10 cellular contexts compared by ENCODE assay signal in the genomic region with DNA sequence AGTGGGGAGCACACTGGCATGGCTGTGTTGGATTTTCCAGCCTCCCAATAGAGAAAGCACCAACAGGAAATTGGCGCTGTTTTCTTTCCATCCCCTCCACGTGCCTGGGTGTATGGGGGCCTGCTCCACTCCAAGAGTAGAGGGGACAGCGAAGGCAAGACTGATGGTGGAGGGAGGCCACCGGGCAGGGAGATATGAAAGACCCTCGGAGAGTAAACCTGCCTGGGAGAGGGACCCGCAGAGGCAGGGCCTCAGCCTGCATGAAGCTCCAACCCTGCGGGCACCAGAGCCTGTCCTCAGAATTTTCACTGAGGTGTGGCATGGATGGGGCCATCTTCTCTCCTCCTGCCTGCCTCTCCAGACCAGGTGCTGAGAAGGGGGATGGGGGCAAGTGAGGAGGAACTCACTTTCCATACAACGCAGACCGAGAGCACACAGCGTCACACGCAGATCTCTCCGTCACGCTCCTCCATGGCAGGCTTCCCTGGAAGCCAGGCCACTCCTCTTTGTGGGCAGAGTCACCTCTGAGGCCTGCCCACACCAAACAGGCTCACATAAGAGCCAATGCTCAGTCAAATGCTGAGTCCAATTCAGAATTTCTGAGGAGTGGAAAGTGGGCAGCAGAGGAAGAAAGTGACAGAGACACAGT. TPM values are rescaled to one million over a fixed set of nuclear protein-coding genes. Genes with fewer than 3 reads are reported as not detected.
DNase-seq lines count a peak whose midpoint lies in the region; ATAC-seq, FAIRE-seq and TF ChIP-seq lines count a peak whose summit lies in the region.
"Had no signal": no experiment of that assay in that cellular context is flagged by ENCODE, and none has a peak within 500 bp of the region (broad histone marks: within the 10 kb centered on the region; RNA-seq: fewer than 3 reads in every experiment).

No MANE protein-coding gene starts in this region.

- intact Hi-C loops in GM12878 (cut with micrococcal nuclease; ENCODE audit: unreplicated experiment) = loop anchor here (1.0 kb wide), 1 partner anchor 17 kb away; no protein-coding TSS in a partner anchor

- no peak overlapping the region for H3K4me3 ChIP-seq in GM12878
- H3K4me3 ChIP-seq in HAP-1 = no peak overlapping the region

- no peaks in the 10 kb centered on the region for H3K9me3 ChIP-seq in GM12878 (replicated peaks; ENCODE audit: control insufficient read depth, insufficient read depth, low read length)
- H3K9me3 ChIP-seq in HAP-1 = no peaks in the 10 kb centered on the region

- ATAC-seq in GM12878 (no peak), naive B cell (ENCODE audit: low read depth in 2 of 2) (no peak), omental fat pad (ENCODE audit: low FRiP score) (no peak)

- peaks cover 63 to 81% (median 69%) of the 10 kb centered on the region in 3 donors for H3K4me1 Mint-ChIP-seq in naive B cell

- peaks cover 22% of the 10 kb centered on the region for H3K4me1 ChIP-seq in GM12878 (ENCODE audit: control insufficient read depth, insufficient read depth, low read length)
- H3K4me1 ChIP-seq in HAP-1 = no peaks in the 10 kb centered on the region

- peak; percentile 43 for DNase-seq in AG08395 (ENCODE audit: low spot score)
- DNase-seq in NCI-H2196 treated with DMSO at 0.1 percent for 48 hours (lab: John Stamatoyannopoulos, UW; ENCODE audit: unreplicated experiment) = peak; percentile 12
- DNase-seq in GM12878 (ENCODE audit: low read depth, low spot score) = no peak
- DNase-seq in naive B cell = no peak
- no peak for DNase-seq in RKO (ENCODE audit: low spot score)
- DNase-seq in HAP-1 (ENCODE audit: low spot score in 2 of 2) = no peak
- DNase-seq in HEK293T (ENCODE audit: extremely low spot score) = no peak
- no peak for DNase-seq in omental fat pad (ENCODE audit: low spot score)
- DNase-seq: T1000 had no signal

- H3K27ac Mint-ChIP-seq in naive B cell = peak overlapping the region; percentile 75 to 100 (median 95)

- H3K4me2 ChIP-seq in GM12878 (ENCODE audit: control insufficient read depth, insufficient read depth) = no peak overlapping the region; the same call in 1 of the 2 replicates

- peaks cover 3 to 8% of the 10 kb centered on the region in 2 experiments; a peak in 2 of 4 replicates for H3K36me3 ChIP-seq in GM12878 (ENCODE audit: control insufficient read depth in 2 of 2, insufficient read depth in 2 of 2, low read length in 1 of 2)
- H3K36me3 ChIP-seq in HAP-1 (replicated peaks) = no peaks in the 10 kb centered on the region

- peaks cover 0 to 7% of the 10 kb centered on the region in 2 donors for H3K36me3 Mint-ChIP-seq in naive B cell

- H4K20me1 ChIP-seq in GM12878 (ENCODE audit: control insufficient read depth, insufficient read depth) = no peaks in the 10 kb centered on the region

- no peaks in the 10 kb centered on the region for H3K27me3 Mint-ChIP-seq in naive B cell

- no peak for TF ChIP-seq RAD21 in GM12878 (IDR thresholded peaks at IDR 0.05; ENCODE audit: insufficient read depth, low read depth, low read length)

- RAD21 ChIA-PET in GM12878 (lab: Charles Lee; ENCODE audit: unreplicated experiment) = interaction anchor here (2.0 to 2.8 kb wide), 3 partner anchors 10 to 36 kb away, joined by 7 to 59 read pairs (median 30); a partner anchor contains a TSS

- no peak overlapping the region for H2AFZ ChIP-seq in GM12878 (ENCODE audit: control insufficient read depth, low read depth, low read length)

- H3K79me2 ChIP-seq in GM12878 (ENCODE audit: control insufficient read depth, insufficient read depth, low read length) = peaks cover 42% of the 10 kb centered on the region

- WGBS in GM12878 (ENCODE audit: insufficient coverage, insufficient replicate concordance, low lambda C conversion rate, missing lambda C conversion rate) = 96% methylated on average over 13 of the region's 13 CpGs

- TF ChIP-seq EP300 in GM12878 (IDR thresholded peaks at IDR 0.05; ENCODE audit: borderline replicate concordance in 1 of 2, control insufficient read depth in 1 of 2, low read depth in 2 of 2, low read length in 2 of 2) = no peak

- TF ChIP-seq CTCF in GM12878 (IDR thresholded peaks at IDR 0.05 in 2 of 3, conservative IDR thresholded peaks at IDR 0.05 in 1 of 3; ENCODE audit: control insufficient read depth in 2 of 3, extremely low read depth in 1 of 3, insufficient read depth in 1 of 3, low read depth in 3 of 3, low read length in 3 of 3) (no peak), omental fat pad (IDR thresholded peaks at IDR 0.05) (no peak)

- no TSS peak for BruUV-seq in GM12878 (replicated peaks; lab: Mats Ljungman, UMichigan)

- SMC1A ChIA-PET in GM12878 (lab: Charles Lee; ENCODE audit: uncharacterized antibody, unreplicated experiment) = interaction anchor here (0.8 to 1.8 kb wide), 2 partner anchors 10 to 33 kb away, joined by 3 to 22 read pairs; no protein-coding TSS in a partner anchor

- H3K9ac ChIP-seq in GM12878 (ENCODE audit: control insufficient read depth, insufficient read depth, low read length) = no peak overlapping the region

- in situ Hi-C loops in GM12878 (cut with MboI) (no loop called here), HAP-1 (cut with MboI; ENCODE audit: low sequenced_read_pairs) (no loop called here)

- H3K9me3 Mint-ChIP-seq in naive B cell = peaks cover 0 to 3% (median 0%) of the 10 kb centered on the region in 7 donors

- CTCF ChIA-PET in GM12878 (lab: Yijun Ruan, JAX) = interaction anchor here (1.9 to 2.5 kb wide), 2 partner anchors 16 to 43 kb away, joined by 11 to 23 read pairs; no protein-coding TSS in a partner anchor
- CTCF ChIA-PET in HEK293T (lab: Yijun Ruan, JAX) = no interaction called here

- TF ChIP-seq POLR2A in GM12878 (IDR thresholded peaks at IDR 0.05; ENCODE audit: low read depth, low read length) = no peak

- peak overlapping the region; percentile 10; the same call in 1 of the 2 replicates for H3K27ac ChIP-seq in GM12878 (ENCODE audit: control insufficient read depth, insufficient read depth)

- H3K27me3 ChIP-seq in GM12878 (replicated peaks in 1 of 2; ENCODE audit: control insufficient read depth in 2 of 2, insufficient read depth in 2 of 2, low read length in 1 of 2) (no peaks in the 10 kb centered on the region), HAP-1 (ENCODE audit: low read depth) (no peaks in the 10 kb centered on the region)

- H3K4me3 Mint-ChIP-seq in naive B cell = peak overlapping the region in 6 of 8 donors; percentile 20 to 90 (median 79)

- FAIRE-seq in GM12878 (lab: Jason Lieb, UNC) = no peak

- POLR2A ChIA-PET in GM12878 (lab: Charles Lee) = interaction anchor here (0.9 kb wide), 1 partner anchor 104 kb away, joined by 3 read pairs; no protein-coding TSS in a partner anchor
- POLR2A ChIA-PET in HEK293T (lab: Yijun Ruan, JAX) = no interaction called here

TF ChIP-seq in GM12878, 131 proteins besides CTCF, POLR2A, EP300 and RAD21 (continues in another document):
- TF ChIP-seq SUZ12 (IDR thresholded peaks at IDR 0.05; ENCODE audit: unreplicated experiment) = no peak
- TF ChIP-seq NBN (IDR thresholded peaks at IDR 0.05) = no peak

TF ChIP-seq in HEK293T, 16 proteins besides CTCF, POLR2A, EP300 and RAD21 (continues in another document):
- TF ChIP-seq FOXM1 (IDR thresholded peaks at IDR 0.05; ENCODE audit: borderline replicate concordance) (no peak), NFRKB (IDR thresholded peaks at IDR 0.05) (no peak), TARDBP (IDR thresholded peaks at IDR 0.05) (no peak), SUZ12 (IDR thresholded peaks at IDR 0.05) (no peak), L3MBTL2 (conservative IDR thresholded peaks at IDR 0.05) (no peak), CTBP1 (IDR thresholded peaks at IDR 0.05; ENCODE audit: borderline replicate concordance) (no peak)

RNA-seq across cellular contexts. Expression of a gene that starts 18.8 kb away (rescaled TPM):
- 88.9 and 92.3 TPM in 2 replicates for total RNA-seq in GM12878 (2013; cell fraction: nucleolus; rRNA removed)
- total RNA-seq in GM12878 (2014; rRNA removed) (53.1 and 64.8 TPM in 2 replicates), GM12878 (2014; rRNA removed; fragmentation: Illumina TruSeq; extraction: Trizol) (66.4 and 70.7 TPM in 2 replicates), GM12878 (2021) (100 and 104 TPM in 2 replicates), omental fat pad (100 to 1,000 TPM; 103 to 148 (median 121) TPM)
- polyA plus RNA-seq in GM12878 (2011; ENCODE audit: low read depth) = 161 TPM
- polyA plus RNA-seq in GM12878 (2011; rRNA removed) (126 and 129 TPM in 2 replicates), GM12878 (2014; fragmentation: Illumina TruSeq; extraction: Trizol) (94.2 and 117 TPM in 2 replicates), GM12878 (2014; fragmentation: Nextera tagmentation; extraction: Ambion mirVana) (10 to 100 TPM; 25.0 to 67.7 TPM), GM12878 (2014; rRNA removed) (57.0 and 61.4 TPM in 2 replicates), GM12878 (2016; fragmentation: Nextera tagmentation; extraction: Ambion mirVana) (10 to 100 TPM; 73.7 to 80.5 TPM), naive B cell (ENCODE audit: low read depth in 6 of 6) (100 to 1,000 TPM; 146 to 167 (median 157) TPM)
- 98.8 and 103 TPM in 2 replicates for polyA plus RNA-seq in GM12878 (2011; cell fraction: cytosol; rRNA removed)
- 71.7 and 72.2 TPM in 2 replicates for polyA plus RNA-seq in GM12878 (2011; cell fraction: nucleus; rRNA removed)
- polyA plus RNA-seq in GM12878 (2012) = 186 and 310 TPM in 2 replicates
- 75.3 and 100 TPM in 2 replicates for polyA minus RNA-seq in GM12878 (2011; rRNA and poly(A)+ RNA removed)
- 46.5 and 59.4 TPM in 2 replicates for polyA minus RNA-seq in GM12878 (2011; cell fraction: cytosol; rRNA and poly(A)+ RNA removed)
- 26.7 and 47.8 TPM in 2 replicates for polyA minus RNA-seq in GM12878 (2011; cell fraction: nucleus; rRNA and poly(A)+ RNA removed)
- polyA plus RNA-seq: neural cell had no signal

RNA-seq across cellular contexts. Expression of a gene that starts 54.0 kb away (rescaled TPM):
- not detected in 2 replicates for total RNA-seq in GM12878 (2013; cell fraction: nucleolus; rRNA removed)
- total RNA-seq in GM12878 (2014; rRNA removed) (not detected in 2 replicates), GM12878 (2014; rRNA removed; fragmentation: Illumina TruSeq; extraction: Trizol) (not detected in 2 replicates), GM12878 (2021) (not detected in 2 replicates), omental fat pad (100 to 1,000 TPM in 1 of 4 donors, 10 to 100 TPM in 3; 18.0 to 116 (median 20.8) TPM)
- polyA plus RNA-seq in GM12878 (2011; ENCODE audit: low read depth) = not detected
- polyA plus RNA-seq in GM12878 (2011; rRNA removed) (not detected in 2 replicates), GM12878 (2014; fragmentation: Illumina TruSeq; extraction: Trizol) (not detected in 2 replicates), GM12878 (2014; fragmentation: Nextera tagmentation; extraction: Ambion mirVana) (not detected), GM12878 (2014; rRNA removed) (not detected in 2 replicates), GM12878 (2016; fragmentation: Nextera tagmentation; extraction: Ambion mirVana) (not detected), naive B cell (ENCODE audit: low read depth in 6 of 6) (not detected)
- polyA plus RNA-seq in GM12878 (2011; cell fraction: cytosol; rRNA removed) = not detected in 2 replicates
- polyA plus RNA-seq in GM12878 (2011; cell fraction: nucleus; rRNA removed) = not detected in 2 replicates
- polyA plus RNA-seq in GM12878 (2012) = 0.15 and 0.32 TPM in 2 replicates
- polyA minus RNA-seq in GM12878 (2011; rRNA and poly(A)+ RNA removed) = not detected in 2 replicates
- polyA minus RNA-seq in GM12878 (2011; cell fraction: cytosol; rRNA and poly(A)+ RNA removed) = not detected in 2 replicates
- not detected in 2 replicates for polyA minus RNA-seq in GM12878 (2011; cell fraction: nucleus; rRNA and poly(A)+ RNA removed)
- polyA plus RNA-seq: neural cell had no signal

Comparison
In these comparisons a context has a peak if more than half of its experiments do, and no peak if none do; other contexts are left out.
1. DNase-seq: peak in AG08395 (single experiment) and NCI-H2196 treated with DMSO at 0.1 percent for 48 hours (single experiment); none in GM12878 (single experiment), naive B cell (single experiment), RKO (single experiment), HAP-1 (0 of 2), HEK293T (single experiment) and omental fat pad (single experiment).
2. RNA of a gene that starts 54.0 kb away (total RNA-seq): 18.0 to 116 TPM in omental fat pad; not detected in GM12878; every median in the first group is over 10 times any median in the second.